Comparison of ENCODE assay signal across 9 cellular contexts in genomic region chr15:72636519-72637282, GRCh38. TPM values are rescaled to one million over a fixed set of nuclear protein-coding genes. Genes with fewer than 3 reads are reported as not detected.
DNase-seq lines count a peak whose midpoint lies in the region; ATAC-seq and TF ChIP-seq lines count a peak whose summit lies in the region.
"Not testable (repeated sequence)": the region's sequence is repeated elsewhere in the genome, so short reads cannot be mapped to it uniquely, and the experiment has no call there.
"Had no signal": no experiment of that assay in that cellular context is flagged by ENCODE, and none has a peak within 500 bp of the region (broad histone marks: within the 10 kb centered on the region; RNA-seq: fewer than 3 reads in every experiment).

No MANE protein-coding gene starts in this region.

- not testable (repeated sequence) for H3K4me2 ChIP-seq in OCI-LY1 (ENCODE audit: low read length); parathyroid adenoma (ENCODE audit: low read length)

- H3K4me3 ChIP-seq in Caco-2 (ENCODE audit: low read depth, low read length) (peak overlapping the region; percentile 31), HFF-Myc (replicated peaks; ENCODE audit: low read depth, low read length) (peak overlapping the region; percentile 31), OCI-LY1 (ENCODE audit: low read depth, low read length, poor library complexity, severe bottlenecking) (peak overlapping the region; percentile 52), colonic mucosa (peak overlapping the region; percentile 20), iPS-11a (ENCODE audit: low read depth, low read length) (peak overlapping the region; percentile 27), parathyroid adenoma (ENCODE audit: low read depth, low read length) (peak overlapping the region; percentile 40)

- not testable (repeated sequence) for H3K9me2 ChIP-seq in OCI-LY1 (ENCODE audit: low read depth, low read length)

- not testable (repeated sequence) for H4K20me1 ChIP-seq in OCI-LY1 (ENCODE audit: insufficient read depth, low read length)

- not testable (repeated sequence) for H3K9me3 Mint-ChIP-seq in Caco-2 (ENCODE audit: unreplicated experiment); activated CD8-positive, alpha-beta memory T cell treated with anti-CD3 and anti-CD28 coated beads, Interleukin-2, amount 10 ng/mL, durations not matched to agents 7 days and 5 days (ENCODE audit: low read depth)

- not testable (repeated sequence) for H3K27ac Mint-ChIP-seq in Caco-2 (ENCODE audit: unreplicated experiment); activated CD8-positive, alpha-beta memory T cell treated with anti-CD3 and anti-CD28 coated beads, Interleukin-2, amount 10 ng/mL, durations not matched to agents 7 days and 5 days

- peak; percentile 83 to 85 for DNase-seq in Caco-2
- not testable (repeated sequence) for DNase-seq in HFF-Myc (ENCODE audit: extremely low read depth, low read depth)
- peak; percentile 86 for DNase-seq in activated CD8-positive, alpha-beta memory T cell treated with anti-CD3 and anti-CD28 coated beads, Interleukin-2, amount 10 ng/mL, durations not matched to agents 7 days and 5 days
- peak; percentile 83 for DNase-seq in colonic mucosa
- DNase-seq in stimulated activated CD8-positive, alpha-beta memory T cell treated with anti-CD3 and anti-CD28 coated beads, Interleukin-7, amount 100 ng/mL, for 4 hours (ENCODE audit: low read depth in 2 of 2), result peak; percentile 16 to 21

- intact Hi-C loops in Caco-2 (cut with micrococcal nuclease; ENCODE audit: unreplicated experiment); colonic mucosa (cut with DNase I): not testable (repeated sequence)

- H3K4me1 Mint-ChIP-seq in Caco-2 (ENCODE audit: low read depth, unreplicated experiment); activated CD8-positive, alpha-beta memory T cell treated with anti-CD3 and anti-CD28 coated beads, Interleukin-2, amount 10 ng/mL, durations not matched to agents 7 days and 5 days: not testable (repeated sequence)

- not testable (repeated sequence) for H3K9me3 ChIP-seq in Caco-2; OCI-LY1 (ENCODE audit: low read length); colonic mucosa; parathyroid adenoma (ENCODE audit: control insufficient read depth, low read length)

- H3K9ac ChIP-seq in OCI-LY1 (ENCODE audit: low read length); colonic mucosa (ENCODE audit: low read depth in 2 of 2, low read length in 2 of 2); parathyroid adenoma: not testable (repeated sequence)

- POLR2A ChIA-PET in Caco-2 (lab: Charles Lee), result not testable (repeated sequence)

- H3F3A ChIP-seq in OCI-LY1 (ENCODE audit: insufficient read depth, low read length), result not testable (repeated sequence)

- not testable (repeated sequence) for H3K27ac ChIP-seq in OCI-LY1 (ENCODE audit: low read depth, low read length, poor library complexity, severe bottlenecking); colonic mucosa; parathyroid adenoma

- not testable (repeated sequence) for H3K4me1 ChIP-seq in Caco-2; OCI-LY1 (ENCODE audit: insufficient read depth, low read length, severe bottlenecking); colonic mucosa; parathyroid adenoma

- CTCF ChIA-PET in Caco-2 (lab: Charles Lee); activated CD8-positive, alpha-beta memory T cell treated with anti-CD3 and anti-CD28 coated beads, Interleukin-2, amount 10 ng/mL, durations not matched to agents 7 days and 5 days (lab: Charles Lee): not testable (repeated sequence)

- not testable (repeated sequence) for H3K36me3 Mint-ChIP-seq in Caco-2 (ENCODE audit: insufficient read depth, unreplicated experiment); activated CD8-positive, alpha-beta memory T cell treated with anti-CD3 and anti-CD28 coated beads, Interleukin-2, amount 10 ng/mL, durations not matched to agents 7 days and 5 days

- H3K79me2 ChIP-seq in OCI-LY1 (ENCODE audit: insufficient read depth, low read length); parathyroid adenoma: not testable (repeated sequence)

- BruUV-seq in Caco-2 (replicated peaks; lab: Mats Ljungman, UMichigan), result not testable (repeated sequence)

- not testable (repeated sequence) for H3K36me3 ChIP-seq in Caco-2 (ENCODE audit: control insufficient read depth, insufficient read depth, low read length); OCI-LY1 (ENCODE audit: insufficient read depth, low read length); colonic mucosa; parathyroid adenoma (ENCODE audit: control insufficient read depth, insufficient read depth, low read length)

- TF ChIP-seq CTCF in Caco-2 (IDR thresholded peaks at IDR 0.05; ENCODE audit: insufficient read depth in 1 of 2, low read depth in 1 of 2, low read length in 1 of 2, severe bottlenecking in 1 of 2, unreplicated experiment in 1 of 2); HFF-Myc (IDR thresholded peaks at IDR 0.05; ENCODE audit: low read depth, low read length, missing control alignments); OCI-LY1 (IDR thresholded peaks at IDR 0.05; ENCODE audit: low read length); colonic mucosa (IDR thresholded peaks at IDR 0.05); parathyroid adenoma (IDR thresholded peaks at IDR 0.05): not testable (repeated sequence)

- not testable (repeated sequence) for H3K27me3 Mint-ChIP-seq in Caco-2 (ENCODE audit: insufficient read depth, unreplicated experiment); activated CD8-positive, alpha-beta memory T cell treated with anti-CD3 and anti-CD28 coated beads, Interleukin-2, amount 10 ng/mL, durations not matched to agents 7 days and 5 days

- not testable (repeated sequence) for H2AFZ ChIP-seq in OCI-LY1 (ENCODE audit: low read length)
- peak overlapping the region; percentile 50 for H2AFZ ChIP-seq in parathyroid adenoma

- H3K4me3 Mint-ChIP-seq in Caco-2 (ENCODE audit: unreplicated experiment), result not testable (repeated sequence)
- H3K4me3 Mint-ChIP-seq in activated CD8-positive, alpha-beta memory T cell treated with anti-CD3 and anti-CD28 coated beads, Interleukin-2, amount 10 ng/mL, durations not matched to agents 7 days and 5 days, result peak overlapping the region; percentile 32

- H3K27me3 ChIP-seq in Caco-2 (replicated peaks; ENCODE audit: control insufficient read depth, insufficient read depth, low read length); OCI-LY1 (ENCODE audit: insufficient read depth, low read length); colonic mucosa; parathyroid adenoma (ENCODE audit: control insufficient read depth, insufficient read depth, low read length): not testable (repeated sequence)

- ATAC-seq in activated CD8-positive, alpha-beta memory T cell treated with anti-CD3 and anti-CD28 coated beads, Interleukin-2, amount 10 ng/mL, durations not matched to agents 7 days and 5 days, result peak; percentile 87

RNA-seq across cellular contexts. Expression of gene GOLGA6B, which starts 17.8 kb away (rescaled TPM):
- total RNA-seq in Caco-2 (2022) (not detected in 2 replicates), colonic mucosa (not detected)
- total RNA-seq in activated CD8-positive, alpha-beta memory T cell treated with anti-CD3 and anti-CD28 coated beads, Interleukin-2, amount 10 ng/mL, durations not matched to agents 7 days and 5 days, result not detected
- total RNA-seq: cerebellum had no signal

RNA-seq across cellular contexts. Expression of gene HIGD2B, which starts 49.3 kb away (rescaled TPM):
- total RNA-seq in Caco-2 (2022) (not detected in 2 replicates), colonic mucosa (not detected)
- total RNA-seq in activated CD8-positive, alpha-beta memory T cell treated with anti-CD3 and anti-CD28 coated beads, Interleukin-2, amount 10 ng/mL, durations not matched to agents 7 days and 5 days, result under 1 TPM in 1 of 2 experiments, not detected in 1; 0.53 TPM
- total RNA-seq: cerebellum had no signal

RNA-seq across cellular contexts. Expression of gene BBS4, which starts 49.3 kb away (rescaled TPM):
- total RNA-seq in Caco-2 (2022) (19.8 and 22.4 TPM in 2 replicates), colonic mucosa (10 to 100 TPM; 10.7 to 13.7 TPM)
- total RNA-seq in activated CD8-positive, alpha-beta memory T cell treated with anti-CD3 and anti-CD28 coated beads, Interleukin-2, amount 10 ng/mL, durations not matched to agents 7 days and 5 days, result 10 to 100 TPM; 13.1 to 14.7 TPM
